ENCODE assay signal across 7 cellular contexts in the genomic region with DNA sequence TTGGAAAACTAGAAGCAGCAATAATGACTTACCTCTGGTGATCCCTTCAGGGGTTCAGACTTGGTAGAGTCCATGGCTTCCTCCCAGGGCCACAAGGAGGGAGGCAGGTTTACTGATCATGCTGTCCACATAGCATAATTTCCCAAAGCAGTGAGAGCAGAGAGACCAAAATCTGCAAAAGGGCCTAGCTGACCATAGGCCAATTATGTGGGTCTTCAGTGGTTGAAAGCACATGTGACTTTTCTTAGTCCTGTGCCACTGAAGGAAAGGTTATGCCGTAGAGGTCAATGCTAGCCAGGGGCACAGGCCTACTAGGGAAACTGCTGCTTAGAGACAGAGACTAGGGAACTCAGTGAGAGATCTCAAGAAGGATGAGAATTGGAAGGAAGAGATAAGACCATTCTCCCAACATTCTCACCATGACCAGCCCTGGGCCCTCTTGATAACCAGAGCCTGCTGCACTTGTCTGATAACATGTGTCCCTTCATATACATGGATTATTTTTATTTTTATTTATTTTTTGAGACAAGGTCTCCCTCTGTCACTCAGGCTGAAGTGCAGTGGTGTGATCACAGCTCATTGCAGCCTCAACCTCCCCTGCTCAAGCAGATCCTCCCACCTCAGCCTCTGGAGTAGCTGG. TPM values are rescaled to one million over a fixed set of nuclear protein-coding genes. Genes with fewer than 3 reads are reported as not detected.
DNase-seq lines count a peak whose midpoint lies in the region; ATAC-seq and TF ChIP-seq lines count a peak whose summit lies in the region.

No MANE protein-coding gene starts in this region.

- no peak overlapping the region for H3K23ac ChIP-seq in neuronal stem cell (ENCODE audit: low read depth, low read length, poor library complexity)

- no peak overlapping the region for H3K27ac ChIP-seq in neuronal stem cell (replicated peaks; ENCODE audit: low read length)

- no peak overlapping the region for H3K9ac ChIP-seq in neuronal stem cell (ENCODE audit: low read depth, low read length, poor library complexity)

- peaks cover 9 to 12% of the 10 kb centered on the region in 2 donors for H3K4me1 ChIP-seq in neuronal stem cell (ENCODE audit: control insufficient read depth in 2 of 2, insufficient read depth in 1 of 2, low read depth in 1 of 2, low read length in 2 of 2)

- no peaks in the 10 kb centered on the region for H3K9me3 Mint-ChIP-seq in activated naive CD8-positive, alpha-beta T cell treated with anti-CD3 and anti-CD28 coated beads, Interleukin-2, amount 50 U/mL, for 24 hours

- no peak overlapping the region for H2AFZ ChIP-seq in neuronal stem cell (ENCODE audit: low read length)

- H2AK5ac ChIP-seq in neuronal stem cell (ENCODE audit: low read depth, low read length), result no peak overlapping the region

- no peak overlapping the region for H2BK12ac ChIP-seq in neuronal stem cell (ENCODE audit: low read length)

- no peak overlapping the region for H3K4me2 ChIP-seq in neuronal stem cell (ENCODE audit: insufficient read depth, low read length, poor library complexity, severe bottlenecking)

- no peak overlapping the region for H4K8ac ChIP-seq in neuronal stem cell (ENCODE audit: low read depth, low read length)

- no CpG with 5 or more reads among the region's 1 CpG for WGBS in neuronal stem cell (ENCODE audit: extremely low coverage in 2 of 2, insufficient read length in 2 of 2, insufficient replicate concordance in 1 of 2), 2 donors

- no peak overlapping the region for H2BK5ac ChIP-seq in neuronal stem cell (ENCODE audit: low read length)

- no peak for ATAC-seq in activated naive CD8-positive, alpha-beta T cell treated with anti-CD3 and anti-CD28 coated beads, Interleukin-2, amount 50 U/mL, for 24 hours
- no peak for ATAC-seq in GM18520 (IDR thresholded peaks at IDR 0.05; ENCODE audit: unreplicated experiment)

- H3K36me3 Mint-ChIP-seq in activated naive CD8-positive, alpha-beta T cell treated with anti-CD3 and anti-CD28 coated beads, Interleukin-2, amount 50 U/mL, for 24 hours (ENCODE audit: low read depth), result peaks cover 14% of the 10 kb centered on the region

- no peaks in the 10 kb centered on the region for H3K27me3 ChIP-seq in neuronal stem cell (ENCODE audit: control insufficient read depth in 3 of 3, insufficient read depth in 3 of 3, low read depth in 1 of 3, low read length in 3 of 3)

- TF ChIP-seq POLR2A in NB4 (IDR thresholded peaks at IDR 0.05; ENCODE audit: extremely low read depth, insufficient read length), result no peak

- peaks cover 50% of the 10 kb centered on the region for H3K4me1 Mint-ChIP-seq in activated naive CD8-positive, alpha-beta T cell treated with anti-CD3 and anti-CD28 coated beads, Interleukin-2, amount 50 U/mL, for 24 hours

- peaks cover 4% of the 10 kb centered on the region for H3K79me1 ChIP-seq in neuronal stem cell (ENCODE audit: low read depth, low read length)

- peak; percentile 94 for DNase-seq in CMK (ENCODE audit: low read depth)
- peak; percentile 50 for DNase-seq in NB4 (ENCODE audit: low read depth)
- no peak for DNase-seq in activated naive CD8-positive, alpha-beta T cell treated with anti-CD3 and anti-CD28 coated beads, Interleukin-2, amount 50 U/mL, for 24 hours
- DNase-seq in neuronal stem cell (ENCODE audit: low spot score), result no peak
- DNase-seq in NCI-H187 (lab: John Stamatoyannopoulos, UW), result no peak
- no peak for DNase-seq in midbrain (lab: John Stamatoyannopoulos, UW)

- H3K9me3 ChIP-seq in neuronal stem cell (replicated peaks in 1 of 2; ENCODE audit: control insufficient read depth in 2 of 2, insufficient read depth in 1 of 2, low read depth in 1 of 2, low read length in 2 of 2), result no peaks in the 10 kb centered on the region

- peaks cover 10 to 18% of the 10 kb centered on the region in 2 donors for H3K36me3 ChIP-seq in neuronal stem cell (replicated peaks in 1 of 2; ENCODE audit: control insufficient read depth in 2 of 2, insufficient read depth in 2 of 2, low read length in 2 of 2)

- H3K4me3 ChIP-seq in NB4 (ENCODE audit: low read depth, low read length) (no peak overlapping the region), neuronal stem cell (ENCODE audit: low read length in 2 of 2) (no peak overlapping the region)

- H4K91ac ChIP-seq in neuronal stem cell (ENCODE audit: low read depth, low read length, poor library complexity), result peak overlapping the region; percentile 74

- no peak overlapping the region for H2BK120ac ChIP-seq in neuronal stem cell (ENCODE audit: low read depth, low read length)

- H3K4me3 Mint-ChIP-seq in activated naive CD8-positive, alpha-beta T cell treated with anti-CD3 and anti-CD28 coated beads, Interleukin-2, amount 50 U/mL, for 24 hours, result no peak overlapping the region

- H3K18ac ChIP-seq in neuronal stem cell (ENCODE audit: low read length), result no peak overlapping the region

- H3K14ac ChIP-seq in neuronal stem cell (ENCODE audit: low read length), result no peak overlapping the region

- H2BK15ac ChIP-seq in neuronal stem cell (ENCODE audit: low read length), result no peak overlapping the region

- H3K27ac Mint-ChIP-seq in activated naive CD8-positive, alpha-beta T cell treated with anti-CD3 and anti-CD28 coated beads, Interleukin-2, amount 50 U/mL, for 24 hours, result peak overlapping the region; percentile 70

- H3K27me3 Mint-ChIP-seq in activated naive CD8-positive, alpha-beta T cell treated with anti-CD3 and anti-CD28 coated beads, Interleukin-2, amount 50 U/mL, for 24 hours, result no peaks in the 10 kb centered on the region

- H3K4ac ChIP-seq in neuronal stem cell (ENCODE audit: low read length), result no peak overlapping the region

- TF ChIP-seq CTCF in NB4 (IDR thresholded peaks at IDR 0.05; ENCODE audit: low read depth, low read length), result no peak

RNA-seq across cellular contexts. Expression of a gene that starts 2.0 kb away (rescaled TPM):
- polyA plus RNA-seq in neuronal stem cell (2013, experiment 1 of 2), result 49.3 TPM
- 48.3 TPM for polyA plus RNA-seq in neuronal stem cell (2013, experiment 2 of 2)

RNA-seq across cellular contexts. Expression of a gene that starts 4.5 kb away (rescaled TPM):
- 21.5 TPM for polyA plus RNA-seq in neuronal stem cell (2013, experiment 1 of 2)
- 22.5 TPM for polyA plus RNA-seq in neuronal stem cell (2013, experiment 2 of 2)

RNA-seq across cellular contexts. Expression of a gene that starts 13.7 kb away (rescaled TPM):
- polyA plus RNA-seq in neuronal stem cell (2013, experiment 1 of 2), result 1.8 TPM
- polyA plus RNA-seq in neuronal stem cell (2013, experiment 2 of 2), result 1.5 TPM

RNA-seq across cellular contexts. Expression of a gene that starts 55.1 kb away (rescaled TPM):
- polyA plus RNA-seq in neuronal stem cell (2013, experiment 1 of 2), result 6.3 TPM
- polyA plus RNA-seq in neuronal stem cell (2013, experiment 2 of 2), result 6.4 TPM

RNA-seq across cellular contexts. Expression of a gene that starts 55.3 kb away (rescaled TPM):
- 32.1 TPM for polyA plus RNA-seq in neuronal stem cell (2013, experiment 1 of 2)
- polyA plus RNA-seq in neuronal stem cell (2013, experiment 2 of 2), result 32.5 TPM

Comparison
In these comparisons a context has a peak if more than half of its experiments do, and no peak if none do; other contexts are left out.
1. DNase-seq: peak in CMK (single experiment) and NB4 (single experiment); none in activated naive CD8-positive, alpha-beta T cell treated with anti-CD3 and anti-CD28 coated beads, Interleukin-2, amount 50 U/mL, for 24 hours (single experiment), neuronal stem cell (single experiment), NCI-H187 (0 of 2) and midbrain (single experiment).